8 cellular contexts compared by ENCODE assay signal in genomic region chr1:3746784-3747521, GRCh38. TPM values are rescaled to one million over a fixed set of nuclear protein-coding genes. Genes with fewer than 3 reads are reported as not detected.
DNase-seq lines count a peak whose midpoint lies in the region; ATAC-seq and TF ChIP-seq lines count a peak whose summit lies in the region.

No MANE protein-coding gene starts in this region.

- DNase-seq in GM04504 (ENCODE audit: low read depth) (peak; percentile 35), NCI-H510A treated with DMSO at 0.1 percent for 48 hours (lab: John Stamatoyannopoulos, UW) (peak; percentile 45), lung (ENCODE audit: low spot score) (peak; percentile 93)
- DNase-seq in activated CD8-positive, alpha-beta T cell treated with anti-CD3 and anti-CD28 coated beads for 36 hours, result peak; percentile 88
- peak; percentile 78 for DNase-seq in effector CD4-positive, alpha-beta T cell
- peak; percentile 75 to 93 (median 81) for DNase-seq in stimulated activated CD4-positive, alpha-beta T cell treated with anti-CD3 and anti-CD28 coated beads, TNF-alpha, amount 100 ng/mL, for 24 hours (ENCODE audit: low read depth in 3 of 3)

- 3% methylated on average over 74 to 78 of the region's 78 CpGs for WGBS in lung, 2 donors

- no peaks in the 10 kb centered on the region for H3K27me3 Mint-ChIP-seq in activated CD8-positive, alpha-beta T cell treated with anti-CD3 and anti-CD28 coated beads for 36 hours

- H3K9me3 ChIP-seq in lung (ENCODE audit: control insufficient read depth in 2 of 2, insufficient read depth in 1 of 2, low read length in 1 of 2), result no peaks in the 10 kb centered on the region

- POLR2A ChIA-PET in activated CD8-positive, alpha-beta T cell treated with anti-CD3 and anti-CD28 coated beads for 36 hours (lab: Charles Lee), result no interaction called here

- peak overlapping the region; percentile 76 for H3K4me3 Mint-ChIP-seq in activated CD8-positive, alpha-beta T cell treated with anti-CD3 and anti-CD28 coated beads for 36 hours

- H3K4me1 ChIP-seq in lung (ENCODE audit: control insufficient read depth in 2 of 2, insufficient read depth in 2 of 2, low read length in 2 of 2), result peaks cover 0 to 24% of the 10 kb centered on the region in 2 donors

- H3K27ac Mint-ChIP-seq in activated CD8-positive, alpha-beta T cell treated with anti-CD3 and anti-CD28 coated beads for 36 hours, result peak overlapping the region; percentile 64

- CTCF ChIA-PET in activated CD8-positive, alpha-beta T cell treated with anti-CD3 and anti-CD28 coated beads for 36 hours (lab: Charles Lee), result interaction anchor here (1.3 kb wide), 1 partner anchor 23 kb away, joined by 3 read pairs; no protein-coding TSS in a partner anchor

- no peak for TF ChIP-seq CTCF in activated CD8-positive, alpha-beta T cell treated with anti-CD3 and anti-CD28 coated beads for 36 hours (IDR thresholded peaks at IDR 0.05)
- TF ChIP-seq CTCF in lung (IDR thresholded peaks at IDR 0.05; ENCODE audit: control extremely low read depth, extremely low read depth), result no peak

- no peaks in the 10 kb centered on the region for H3K9me3 Mint-ChIP-seq in activated CD8-positive, alpha-beta T cell treated with anti-CD3 and anti-CD28 coated beads for 36 hours

- no peaks in the 10 kb centered on the region for H3K27me3 ChIP-seq in lung (ENCODE audit: control insufficient read depth, insufficient read depth)

- intact Hi-C loops in activated CD8-positive, alpha-beta T cell treated with anti-CD3 and anti-CD28 coated beads for 36 hours (cut with micrococcal nuclease), result no loop called here

- H3K4me1 Mint-ChIP-seq in activated CD8-positive, alpha-beta T cell treated with anti-CD3 and anti-CD28 coated beads for 36 hours (ENCODE audit: low read depth), result peaks cover 25% of the 10 kb centered on the region

- ATAC-seq in HG02885 (IDR thresholded peaks at IDR 0.05; ENCODE audit: poor library complexity, unreplicated experiment) (peak; percentile 79), lung (ENCODE audit: insufficient read depth, low FRiP score) (peak; percentile 98), GM18873 (IDR thresholded peaks at IDR 0.05; ENCODE audit: low FRiP score, unreplicated experiment) (no peak)
- peak; percentile 99 for ATAC-seq in activated CD8-positive, alpha-beta T cell treated with anti-CD3 and anti-CD28 coated beads for 36 hours

- H3K36me3 ChIP-seq in lung (ENCODE audit: control insufficient read depth in 2 of 2, insufficient read depth in 2 of 2, low read length in 2 of 2), result peaks cover 0 to 11% of the 10 kb centered on the region in 2 donors

- peak overlapping the region; percentile 75 for H3K4me3 ChIP-seq in lung

- no peaks in the 10 kb centered on the region for H3K36me3 Mint-ChIP-seq in activated CD8-positive, alpha-beta T cell treated with anti-CD3 and anti-CD28 coated beads for 36 hours (ENCODE audit: low read depth)

- peak overlapping the region; percentile 57 to 68 for H3K27ac ChIP-seq in lung (ENCODE audit: low read depth in 1 of 2, low read length in 1 of 2)

RNA-seq across cellular contexts. Expression of gene CCDC27, which starts 5.3 kb away (rescaled TPM):
- not detected for total RNA-seq in activated CD8-positive, alpha-beta T cell treated with anti-CD3 and anti-CD28 coated beads for 36 hours
- not detected for total RNA-seq in lung
- polyA plus RNA-seq in lung, result not detected

RNA-seq across cellular contexts. Expression of gene SMIM1, which starts 25.6 kb away (rescaled TPM):
- total RNA-seq in activated CD8-positive, alpha-beta T cell treated with anti-CD3 and anti-CD28 coated beads for 36 hours, result 1 to 10 TPM; 1.5 to 2.2 TPM
- total RNA-seq in lung, result 10 to 100 TPM in 1 of 2 donors, 1 to 10 TPM in 1; 8.0 to 11.0 TPM
- 10 to 100 TPM; 10.7 to 15.9 TPM for polyA plus RNA-seq in lung

RNA-seq across cellular contexts. Expression of gene LRRC47, which starts 49.3 kb away (rescaled TPM):
- 10 to 100 TPM; 32.6 to 33.1 TPM for total RNA-seq in activated CD8-positive, alpha-beta T cell treated with anti-CD3 and anti-CD28 coated beads for 36 hours
- total RNA-seq in lung, result 10 to 100 TPM; 22.3 to 33.9 TPM
- 10 to 100 TPM; 14.4 to 18.7 TPM for polyA plus RNA-seq in lung

Comparison
In these comparisons a context has a peak if more than half of its experiments do, and no peak if none do; other contexts are left out.
1. DNase-seq: peak in every context shown above with its lines; median percentile 93 in lung; 88 in activated CD8-positive, alpha-beta T cell treated with anti-CD3 and anti-CD28 coated beads for 36 hours; 81 in stimulated activated CD4-positive, alpha-beta T cell treated with anti-CD3 and anti-CD28 coated beads, TNF-alpha, amount 100 ng/mL, for 24 hours; 78 in effector CD4-positive, alpha-beta T cell; 45 in NCI-H510A treated with DMSO at 0.1 percent for 48 hours; 35 in GM04504.